ENCODE assay signal across 35 cellular contexts in genomic region chr13:109745702-109746101, GRCh38.
"Had no signal": no experiment of that assay in that cellular context is flagged by ENCODE, and none has a peak within 500 bp of the region (broad histone marks: within the 10 kb centered on the region; RNA-seq: fewer than 3 reads in every experiment).

No MANE protein-coding gene starts in this region.

- DNase-seq: activated CD4-positive, alpha-beta memory T cell treated with anti-CD3 and anti-CD28 coated beads, Interleukin-2, amount 10 ng/mL, durations not matched to agents 7 days and 5 days; activated CD4-positive, alpha-beta T cell treated with anti-CD3 and anti-CD28 coated beads for 1 hour; activated CD4-positive, alpha-beta T cell treated with anti-CD3 and anti-CD28 coated beads for 48 hours; activated CD4-positive, CD25-positive, alpha-beta regulatory T cell; activated CD8-positive, alpha-beta memory T cell treated with anti-CD3 and anti-CD28 coated beads for 24 hours; activated CD8-positive, alpha-beta memory T cell treated with anti-CD3 and anti-CD28 coated beads, Interleukin-2, amount 10 ng/mL, durations not matched to agents 7 days and 5 days; activated CD8-positive, alpha-beta memory T cell treated with anti-CD3 and anti-CD28 coated beads, Interleukin-2, amount 50 U/mL, for 48 hours; activated effector memory CD4-positive, alpha-beta T cell treated with Interleukin-2 at 50 U/mL for 16 hours; activated naive CD4-positive, alpha-beta T cell treated with anti-CD3 and anti-CD28 coated beads, Interleukin-2, amount 10 ng/mL, durations not matched to agents 7 days and 5 days; activated naive CD8-positive, alpha-beta T cell treated with anti-CD3 and anti-CD28 coated beads, Interleukin-2, amount 50 U/mL, for 24 hours; activated T-cell treated with anti-CD3 and anti-CD28 coated beads, Interleukin-2, amount 50 U/mL, for 48 hours; amniotic stem cell; aorta; brain microvascular endothelial cell; NCI-H1092 treated with DMSO at 0.1 percent for 48 hours; NCI-H1417; NCI-H146; NCI-H187; NCI-H2029 treated with DMSO at 0.1 percent for 48 hours; NCI-H2107; NCI-H2171; NCI-H510A; NCI-H526; NCI-H748 treated with DMSO at 0.1 percent for 48 hours; NK-92 treated with Interleukin-12 subunit alpha and Interleukin-12 subunit beta, amount 100 ng/mL, for 24 hours; PC-9; SIG-M5; T-cell; T-helper 2 cell; T-helper 9 cell; WERI-Rb-1 had no signal

- H3K9me3 Mint-ChIP-seq: activated CD4-positive, alpha-beta memory T cell treated with anti-CD3 and anti-CD28 coated beads, Interleukin-2, amount 10 ng/mL, durations not matched to agents 7 days and 5 days; activated naive CD4-positive, alpha-beta T cell treated with anti-CD3 and anti-CD28 coated beads, Interleukin-2, amount 10 ng/mL, durations not matched to agents 7 days and 5 days; activated naive CD8-positive, alpha-beta T cell treated with anti-CD3 and anti-CD28 coated beads, Interleukin-2, amount 50 U/mL, for 24 hours; T-cell had no signal

- H3K4me2 ChIP-seq: PC-9 had no signal

- ATAC-seq: activated CD8-positive, alpha-beta memory T cell treated with anti-CD3 and anti-CD28 coated beads, Interleukin-2, amount 10 ng/mL, durations not matched to agents 7 days and 5 days; activated naive CD8-positive, alpha-beta T cell treated with anti-CD3 and anti-CD28 coated beads, Interleukin-2, amount 50 U/mL, for 24 hours; Right ventricle myocardium inferior; SK-N-SH treated with all-trans-retinoic acid at 6 μM for 48 hours; T-cell had no signal

- H3K4me3 Mint-ChIP-seq: activated CD4-positive, alpha-beta memory T cell treated with anti-CD3 and anti-CD28 coated beads, Interleukin-2, amount 10 ng/mL, durations not matched to agents 7 days and 5 days; activated CD8-positive, alpha-beta memory T cell treated with anti-CD3 and anti-CD28 coated beads, Interleukin-2, amount 10 ng/mL, durations not matched to agents 7 days and 5 days; activated naive CD4-positive, alpha-beta T cell treated with anti-CD3 and anti-CD28 coated beads, Interleukin-2, amount 10 ng/mL, durations not matched to agents 7 days and 5 days; activated naive CD8-positive, alpha-beta T cell; activated naive CD8-positive, alpha-beta T cell treated with anti-CD3 and anti-CD28 coated beads, Interleukin-2, amount 50 U/mL, for 24 hours; T-cell had no signal

- H2AFZ ChIP-seq: PC-9 had no signal

- H3K36me3 Mint-ChIP-seq: activated CD8-positive, alpha-beta memory T cell treated with anti-CD3 and anti-CD28 coated beads, Interleukin-2, amount 10 ng/mL, durations not matched to agents 7 days and 5 days; activated naive CD4-positive, alpha-beta T cell treated with anti-CD3 and anti-CD28 coated beads, Interleukin-2, amount 10 ng/mL, durations not matched to agents 7 days and 5 days; T-cell had no signal

- H3K27ac ChIP-seq: brain microvascular endothelial cell, RWPE1, WERI-Rb-1 had no signal

- H3K36me3 ChIP-seq: brain microvascular endothelial cell, WERI-Rb-1 had no signal

- H3K27ac Mint-ChIP-seq: activated CD4-positive, alpha-beta memory T cell treated with anti-CD3 and anti-CD28 coated beads, Interleukin-2, amount 10 ng/mL, durations not matched to agents 7 days and 5 days; activated CD8-positive, alpha-beta memory T cell treated with anti-CD3 and anti-CD28 coated beads, Interleukin-2, amount 10 ng/mL, durations not matched to agents 7 days and 5 days; activated naive CD4-positive, alpha-beta T cell treated with anti-CD3 and anti-CD28 coated beads, Interleukin-2, amount 10 ng/mL, durations not matched to agents 7 days and 5 days; activated naive CD8-positive, alpha-beta T cell; activated naive CD8-positive, alpha-beta T cell treated with anti-CD3 and anti-CD28 coated beads, Interleukin-2, amount 50 U/mL, for 24 hours; T-cell had no signal

- H3K27me3 ChIP-seq: brain microvascular endothelial cell had no signal

- H3K27me3 Mint-ChIP-seq: activated CD4-positive, alpha-beta memory T cell treated with anti-CD3 and anti-CD28 coated beads, Interleukin-2, amount 10 ng/mL, durations not matched to agents 7 days and 5 days; activated CD8-positive, alpha-beta memory T cell treated with anti-CD3 and anti-CD28 coated beads, Interleukin-2, amount 10 ng/mL, durations not matched to agents 7 days and 5 days; activated naive CD8-positive, alpha-beta T cell had no signal

- H3K4me3 ChIP-seq: PC-9 had no signal
